In the genomic region with DNA sequence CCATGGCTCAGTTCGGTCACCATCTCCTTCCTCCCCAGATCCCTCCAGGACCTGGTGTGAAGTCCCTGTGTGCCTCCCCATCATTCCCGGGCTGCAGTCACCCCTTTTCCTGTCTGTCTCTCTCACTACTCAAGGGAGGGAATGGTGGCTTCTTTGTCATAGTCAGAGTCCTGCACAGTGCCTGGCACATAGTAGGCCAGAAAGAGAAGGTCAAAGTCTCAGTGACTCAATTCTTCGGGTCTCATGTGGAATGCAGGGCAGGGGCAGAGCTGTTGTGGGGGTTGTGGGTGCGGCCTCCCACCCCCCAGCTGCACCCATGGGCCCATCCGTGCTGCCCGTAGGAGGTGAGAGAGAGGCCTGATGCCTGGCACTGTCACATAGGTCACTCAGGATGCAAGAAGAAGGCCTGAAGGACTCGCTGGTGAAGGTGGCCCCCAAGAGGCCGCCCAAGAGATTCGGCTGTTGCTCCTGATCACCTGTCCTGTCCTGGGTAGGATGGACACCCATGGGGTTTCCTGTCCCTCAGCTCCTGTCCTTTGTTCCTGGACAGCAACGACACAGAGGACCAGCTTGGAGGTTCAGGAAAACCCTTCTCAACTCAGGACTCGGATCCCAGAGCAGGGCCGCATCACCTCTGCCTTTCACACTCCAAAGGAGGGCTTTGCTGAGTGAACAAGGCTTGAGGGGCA, we compare ENCODE assay signal across 1 cellular context.
TF ChIP-seq lines count a peak whose summit lies in the region.

No MANE protein-coding gene starts in this region.

TF ChIP-seq in Ishikawa, 13 proteins besides CTCF, POLR2A, EP300 and RAD21 (continued from another document):
- TF ChIP-seq, protein P1, sequence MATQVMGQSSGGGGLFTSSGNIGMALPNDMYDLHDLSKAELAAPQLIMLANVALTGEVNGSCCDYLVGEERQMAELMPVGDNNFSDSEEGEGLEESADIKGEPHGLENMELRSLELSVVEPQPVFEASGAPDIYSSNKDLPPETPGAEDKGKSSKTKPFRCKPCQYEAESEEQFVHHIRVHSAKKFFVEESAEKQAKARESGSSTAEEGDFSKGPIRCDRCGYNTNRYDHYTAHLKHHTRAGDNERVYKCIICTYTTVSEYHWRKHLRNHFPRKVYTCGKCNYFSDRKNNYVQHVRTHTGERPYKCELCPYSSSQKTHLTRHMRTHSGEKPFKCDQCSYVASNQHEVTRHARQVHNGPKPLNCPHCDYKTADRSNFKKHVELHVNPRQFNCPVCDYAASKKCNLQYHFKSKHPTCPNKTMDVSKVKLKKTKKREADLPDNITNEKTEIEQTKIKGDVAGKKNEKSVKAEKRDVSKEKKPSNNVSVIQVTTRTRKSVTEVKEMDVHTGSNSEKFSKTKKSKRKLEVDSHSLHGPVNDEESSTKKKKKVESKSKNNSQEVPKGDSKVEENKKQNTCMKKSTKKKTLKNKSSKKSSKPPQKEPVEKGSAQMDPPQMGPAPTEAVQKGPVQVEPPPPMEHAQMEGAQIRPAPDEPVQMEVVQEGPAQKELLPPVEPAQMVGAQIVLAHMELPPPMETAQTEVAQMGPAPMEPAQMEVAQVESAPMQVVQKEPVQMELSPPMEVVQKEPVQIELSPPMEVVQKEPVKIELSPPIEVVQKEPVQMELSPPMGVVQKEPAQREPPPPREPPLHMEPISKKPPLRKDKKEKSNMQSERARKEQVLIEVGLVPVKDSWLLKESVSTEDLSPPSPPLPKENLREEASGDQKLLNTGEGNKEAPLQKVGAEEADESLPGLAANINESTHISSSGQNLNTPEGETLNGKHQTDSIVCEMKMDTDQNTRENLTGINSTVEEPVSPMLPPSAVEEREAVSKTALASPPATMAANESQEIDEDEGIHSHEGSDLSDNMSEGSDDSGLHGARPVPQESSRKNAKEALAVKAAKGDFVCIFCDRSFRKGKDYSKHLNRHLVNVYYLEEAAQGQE (IDR thresholded peaks at IDR 0.05; ENCODE audit: low read depth): no peak
- TF ChIP-seq TCF12 (IDR thresholded peaks at IDR 0.05; ENCODE audit: low read depth): no peak
- no peak for TF ChIP-seq TAF1 (IDR thresholded peaks at IDR 0.05; ENCODE audit: low read depth)
- no peak for TF ChIP-seq CEBPB (IDR thresholded peaks at IDR 0.05)
- TF ChIP-seq FOXM1 (IDR thresholded peaks at IDR 0.05; ENCODE audit: borderline replicate concordance, low read depth): no peak
- no peak for TF ChIP-seq CREB1 (IDR thresholded peaks at IDR 0.05; ENCODE audit: low read depth)
- no peak for TF ChIP-seq EGR1 (IDR thresholded peaks at IDR 0.05)
